Comparison of ENCODE assay signal across 8 cellular contexts in genomic region chr1:248837794-248838356, GRCh38. TPM values are rescaled to one million over a fixed set of nuclear protein-coding genes. Genes with fewer than 3 reads are reported as not detected.
DNase-seq lines count a peak whose midpoint lies in the region; ATAC-seq and TF ChIP-seq lines count a peak whose summit lies in the region.

Gene ZNF672, plus strand, starts transcription at chr1:248838224. Its CDS starts 9,051 bp downstream, at chr1:248847275.

- no peak for TF ChIP-seq CTCF in AG10803 (conservative IDR thresholded peaks at IDR 0.05; ENCODE audit: low read length)
- no peak for TF ChIP-seq CTCF in activated B cell treated with CpG ODN at 0.5 μM for 24 hours (IDR thresholded peaks at IDR 0.05)
- TF ChIP-seq CTCF in cardiac fibroblast (IDR thresholded peaks at IDR 0.05; ENCODE audit: low read depth, low read length): no peak
- peak in 1 of 11 experiments; percentile 16 for TF ChIP-seq CTCF in spleen (IDR thresholded peaks at IDR 0.05 in 8 of 11, conservative IDR thresholded peaks at IDR 0.05 in 3 of 11)

- H3K4me3 ChIP-seq in AG10803 (ENCODE audit: low read length): peak within 1 kb of the TSS; percentile 86
- peak within 1 kb of the TSS; percentile 80 to 87 for H3K4me3 ChIP-seq in cardiac fibroblast (replicated peaks in 1 of 2; ENCODE audit: low read depth in 2 of 2, low read length in 2 of 2)
- H3K4me3 ChIP-seq in spleen: peak within 1 kb of the TSS; percentile 70 to 89 (median 74)

- peak; percentile 98 for DNase-seq in AG10803 (ENCODE audit: low read depth)
- DNase-seq in NCI-H345 treated with DMSO at 0.1 percent for 48 hours (lab: John Stamatoyannopoulos, UW; ENCODE audit: unreplicated experiment): peak; percentile 96
- peak; percentile 89 for DNase-seq in activated B cell treated with CpG ODN at 0.5 μM for 24 hours
- DNase-seq in cardiac fibroblast (ENCODE audit: low read depth in 2 of 2): peak; percentile 98 to 99
- peak; percentile 97 for DNase-seq in inferior parietal cortex (ENCODE audit: extremely low spot score)
- peak; percentile 99 for DNase-seq in spleen

- H3K4me1 Mint-ChIP-seq in activated B cell treated with CpG ODN at 0.5 μM for 24 hours: peaks cover 39% of the 10 kb centered on the region

- no peaks in the 10 kb centered on the region for H3K9me3 Mint-ChIP-seq in activated B cell treated with CpG ODN at 0.5 μM for 24 hours

- no peaks in the 10 kb centered on the region for H3K27me3 ChIP-seq in spleen (replicated peaks in 1 of 7)

- POLR2A ChIA-PET in activated B cell treated with CpG ODN at 0.5 μM for 24 hours (lab: Charles Lee): interaction anchor here (0.5 to 4.6 kb wide), 14 partner anchors 11 to 149 kb away, joined by 3 to 250 read pairs (median 9); partner anchors contain the start of genes PGBD2, SH3BP5L and ZNF692

- peak within 1 kb of the TSS; percentile 98 for H3K27ac Mint-ChIP-seq in activated B cell treated with CpG ODN at 0.5 μM for 24 hours

- H3K4me3 Mint-ChIP-seq in activated B cell treated with CpG ODN at 0.5 μM for 24 hours: no peak within 1 kb of the TSS

- ATAC-seq in GM19035 (IDR thresholded peaks at IDR 0.05; ENCODE audit: unreplicated experiment) (peak; percentile 79), HG03342 (IDR thresholded peaks at IDR 0.05; ENCODE audit: unreplicated experiment) (peak; percentile 84), activated B cell treated with CpG ODN at 0.5 μM for 24 hours (ENCODE audit: low read depth) (peak; percentile 83)

- intact Hi-C loops in activated B cell treated with CpG ODN at 0.5 μM for 24 hours (cut with micrococcal nuclease): loop anchor here (1.0 kb wide), 2 partner anchors 12 to 21 kb away; partner anchors contain the start of gene ZNF692
- intact Hi-C loops in spleen (cut with DNase I; ENCODE audit: low total_unique reads): no loop called here

- H3K27ac ChIP-seq in spleen: peak within 1 kb of the TSS; percentile 98 to 100 (median 100)

- no peaks in the 10 kb centered on the region for H3K27me3 Mint-ChIP-seq in activated B cell treated with CpG ODN at 0.5 μM for 24 hours

- WGBS in spleen, 5 donors: 0 to 2% (median 0%) methylated on average over 16 to 48 of the region's 48 CpGs

- CTCF ChIA-PET in activated B cell treated with CpG ODN at 0.5 μM for 24 hours (lab: Charles Lee): interaction anchor here (1.4 to 3.3 kb wide), 3 partner anchors 9 to 21 kb away, joined by 5 to 29 read pairs (median 12); partner anchors contain the start of genes SH3BP5L and ZNF692

- peaks cover 12% of the 10 kb centered on the region for H3K36me3 Mint-ChIP-seq in activated B cell treated with CpG ODN at 0.5 μM for 24 hours (ENCODE audit: low read depth)

- TF ChIP-seq POLR2A in spleen (IDR thresholded peaks at IDR 0.05): peak in 2 of 3 donors; percentile 50 to 69

- H3K36me3 ChIP-seq in spleen: peaks cover 0 to 15% (median 0%) of the 10 kb centered on the region in 6 donors

- no peaks in the 10 kb centered on the region for H3K9me3 ChIP-seq in spleen

- H3K4me1 ChIP-seq in spleen: peaks cover 25 to 68% (median 57%) of the 10 kb centered on the region in 6 donors

RNA-seq across cellular contexts. Expression of gene ZNF672, which starts in this region (rescaled TPM):
- total RNA-seq in activated B cell treated with CpG ODN at 0.5 μM for 24 hours (47.0 and 52.2 TPM in 2 replicates), spleen (10 to 100 TPM; 32.6 to 43.1 (median 41.3) TPM)
- 10 to 100 TPM; 13.2 to 19.8 (median 16.6) TPM for polyA plus RNA-seq in spleen

Comparison
In these comparisons a context has a peak if more than half of its experiments do, and no peak if none do; other contexts are left out.
1. Peak in every context shown above with its lines: DNase-seq, ATAC-seq, H3K4me3 ChIP-seq and H3K27ac ChIP-seq.